Comparison of ENCODE assay signal across 10 cellular contexts in genomic region chr9:41229408-41230401, GRCh38. TPM values are rescaled to one million over a fixed set of nuclear protein-coding genes. Genes with fewer than 3 reads are reported as not detected.
DNase-seq lines count a peak whose midpoint lies in the region; ATAC-seq, FAIRE-seq and TF ChIP-seq lines count a peak whose summit lies in the region.
"Had no signal": no experiment of that assay in that cellular context is flagged by ENCODE, and none has a peak within 500 bp of the region (broad histone marks: within the 10 kb centered on the region; RNA-seq: fewer than 3 reads in every experiment).

No MANE protein-coding gene starts in this region.

- no peak for TF ChIP-seq CTCF in astrocyte of the spinal cord (IDR thresholded peaks at IDR 0.05; ENCODE audit: low read depth, low read length)

- FAIRE-seq in GM12891 (lab: Jason Lieb, UNC): no peak

- no peak overlapping the region for H3K4me3 ChIP-seq in astrocyte of the spinal cord (ENCODE audit: low read depth, low read length)
- H3K4me3 ChIP-seq: skin epidermis had no signal

- peak; percentile 3 for DNase-seq in AG08395 (ENCODE audit: low spot score)
- peak; percentile 48 for DNase-seq in H4 (ENCODE audit: low spot score)
- peak; percentile 29 for DNase-seq in astrocyte of the spinal cord (ENCODE audit: low read depth, low spot score)
- DNase-seq in lung microvascular endothelial cell (ENCODE audit: low read depth in 2 of 2): peak; percentile 36 to 42
- no peak for DNase-seq in hepatic stellate cell (ENCODE audit: low spot score)
- DNase-seq in GM12891 (ENCODE audit: insufficient read length, low spot score): no peak
- DNase-seq: T-helper 9 cell had no signal

- in situ Hi-C loops in astrocyte of the spinal cord (cut with HindIII; ENCODE audit: low sequenced_read_pairs): no loop called here

- ATAC-seq in HG02981 (IDR thresholded peaks at IDR 0.05; ENCODE audit: unreplicated experiment) (no peak), GM19351 (IDR thresholded peaks at IDR 0.05; ENCODE audit: unreplicated experiment) (no peak)

- TF ChIP-seq POLR2A in GM12891 (IDR thresholded peaks at IDR 0.05; ENCODE audit: low read depth, low read length): no peak

TF ChIP-seq in GM12891, 5 proteins besides CTCF, POLR2A, EP300 and RAD21:
- TF ChIP-seq POLR2AphosphoS5 (IDR thresholded peaks at IDR 0.05; ENCODE audit: low read depth, low read length) (no peak), TAF1 (IDR thresholded peaks at IDR 0.05; ENCODE audit: low read depth, low read length) (no peak), SPI1 (IDR thresholded peaks at IDR 0.05; ENCODE audit: low read depth, low read length) (no peak), POU2F2 (IDR thresholded peaks at IDR 0.05; ENCODE audit: low read depth, low read length) (no peak; the same call in 1 of the 2 replicates), PAX5 (IDR thresholded peaks at IDR 0.05; ENCODE audit: insufficient read depth, low read length, severe bottlenecking) (no peak)

RNA-seq across cellular contexts. Expression of gene ZNG1F, which starts 40.6 kb away (rescaled TPM):
- total RNA-seq in H4 (2014; rRNA removed; shearing (Covaris generic)): 2.7 and 14.8 TPM in 2 replicates
- total RNA-seq in lung microvascular endothelial cell: 2.0 and 5.8 TPM in 2 replicates
- polyA plus RNA-seq in GM12891 (2012; ENCODE audit: low read depth, missing spikeins): 13.0 TPM

Comparison
In these comparisons a context has a peak if more than half of its experiments do, and no peak if none do; other contexts are left out.
1. DNase-seq: peak in AG08395 (single experiment), H4 (single experiment), astrocyte of the spinal cord (single experiment) and lung microvascular endothelial cell (2 of 2); none in hepatic stellate cell (single experiment) and GM12891 (single experiment).